In genomic region chr9:85302860-85303779, GRCh38 we compare ENCODE assay signal across 21 cellular contexts.
"Had no signal": no experiment of that assay in that cellular context is flagged by ENCODE, and none has a peak within 500 bp of the region (broad histone marks: within the 10 kb centered on the region; RNA-seq: fewer than 3 reads in every experiment).

No MANE protein-coding gene starts in this region.

- H3K27ac ChIP-seq: breast epithelium, colonic mucosa, lower lobe of right lung, thyroid gland had no signal

- H3K4me3 Mint-ChIP-seq: activated CD8-positive, alpha-beta T cell treated with anti-CD3 and anti-CD28 coated beads, Interleukin-2, amount 10 ng/mL, durations not matched to agents 7 days and 5 days; activated naive CD8-positive, alpha-beta T cell; activated T-helper 17 cell treated with anti-CD3 and anti-CD28 coated beads, Interleukin-2, amount 50 U/mL, for 72 hours; neural crest cell had no signal

- H3K4me3 ChIP-seq: breast epithelium, colonic mucosa, lower lobe of right lung, mucosa of descending colon, spleen, thyroid gland had no signal

- ATAC-seq: activated CD8-positive, alpha-beta T cell treated with anti-CD3 and anti-CD28 coated beads, Interleukin-2, amount 10 ng/mL, durations not matched to agents 7 days and 5 days; activated T-helper 17 cell treated with anti-CD3 and anti-CD28 coated beads, Interleukin-2, amount 50 U/mL, for 72 hours; lower lobe of right lung; mucosa of descending colon; stimulated activated naive CD8-positive, alpha-beta T cell treated with anti-CD3 and anti-CD28 coated beads, Interleukin-15, Interleukin-2, amounts not matched to agents 100 U/mL and 50 U/mL, for 24 hours had no signal

- H3K27me3 ChIP-seq: breast epithelium, colonic mucosa, spleen, thyroid gland had no signal

- H3K9me3 ChIP-seq: colonic mucosa, lower lobe of right lung, mucosa of descending colon, thyroid gland had no signal

- H3K27ac Mint-ChIP-seq: activated CD8-positive, alpha-beta T cell treated with anti-CD3 and anti-CD28 coated beads, Interleukin-2, amount 10 ng/mL, durations not matched to agents 7 days and 5 days; activated naive CD8-positive, alpha-beta T cell; activated T-helper 17 cell treated with anti-CD3 and anti-CD28 coated beads, Interleukin-2, amount 50 U/mL, for 72 hours had no signal

- H3K36me3 ChIP-seq: breast epithelium, colonic mucosa, lower lobe of right lung, spleen, thyroid gland had no signal

- H3K4me1 ChIP-seq: breast epithelium, colonic mucosa, lower lobe of right lung, spleen, thyroid gland had no signal

- FAIRE-seq: endometrium, kidney had no signal

- H3K36me3 Mint-ChIP-seq: activated naive CD8-positive, alpha-beta T cell had no signal

- H3K4me1 Mint-ChIP-seq: activated T-helper 17 cell treated with anti-CD3 and anti-CD28 coated beads, Interleukin-2, amount 50 U/mL, for 72 hours had no signal

- DNase-seq: activated CD4-positive, alpha-beta T cell treated with anti-CD3 and anti-CD28 coated beads for 1 hour; activated CD4-positive, alpha-beta T cell treated with anti-CD3 and anti-CD28 coated beads, Interleukin-2, amount 50 U/mL, for 1 hour; activated CD8-positive, alpha-beta T cell treated with anti-CD3 and anti-CD28 coated beads, Interleukin-2, amount 10 ng/mL, durations not matched to agents 7 days and 5 days; activated naive CD4-positive, alpha-beta T cell; colonic mucosa; foreskin fibroblast; kidney; lower lobe of right lung; mesendoderm; mucosa of descending colon; retina; spleen; stimulated activated CD4-positive, alpha-beta T cell treated with anti-CD3 and anti-CD28 coated beads, Interleukin-4, amount 100 ng/mL, for 1 hour; stimulated activated naive CD8-positive, alpha-beta T cell treated with anti-CD3 and anti-CD28 coated beads, Interleukin-15, Interleukin-2, amounts not matched to agents 100 U/mL and 50 U/mL, for 24 hours; T-helper 1 cell; thyroid gland had no signal

- H3K9me3 Mint-ChIP-seq: activated T-helper 17 cell treated with anti-CD3 and anti-CD28 coated beads, Interleukin-2, amount 50 U/mL, for 72 hours; neural crest cell had no signal
